In genomic region chr1:183461350-183461749, GRCh38 we compare ENCODE assay signal across 14 cellular contexts. TPM values are rescaled to one million over a fixed set of nuclear protein-coding genes. Genes with fewer than 3 reads are reported as not detected.
DNase-seq lines count a peak whose midpoint lies in the region; TF ChIP-seq lines count a peak whose summit lies in the region.
"Had no signal": no experiment of that assay in that cellular context is flagged by ENCODE, and none has a peak within 500 bp of the region (broad histone marks: within the 10 kb centered on the region; RNA-seq: fewer than 3 reads in every experiment).

No MANE protein-coding gene starts in this region.

- no peak for TF ChIP-seq POLR2A in stomach (IDR thresholded peaks at IDR 0.05)

- 52 to 60% (median 58%) methylated on average over 1 of the region's 1 CpG for WGBS in stomach, 5 donors

- H3K4me2 ChIP-seq in PC-9: peak overlapping the region; percentile 63

- no peaks in the 10 kb centered on the region for H3K9me2 ChIP-seq in PC-9 (ENCODE audit: insufficient read depth)

- CTCF ChIA-PET in PC-9 (lab: Charles Lee): interaction anchor here (0.7 kb wide), 1 partner anchor 8 kb away, joined by 3 read pairs; no protein-coding TSS in a partner anchor

- peak overlapping the region; percentile 6; the same call in 1 of the 2 replicates for H3K4me3 ChIP-seq in PC-9
- no peak overlapping the region for H3K4me3 ChIP-seq in fibroblast of mammary gland (ENCODE audit: control insufficient read depth, low read depth, low read length)
- no peak overlapping the region for H3K4me3 ChIP-seq in stomach
- H3K4me3 ChIP-seq: skin epidermis had no signal

- no peaks in the 10 kb centered on the region for H4K20me1 ChIP-seq in PC-9 (ENCODE audit: insufficient read depth)

- H3K4me1 Mint-ChIP-seq in progenitor cell of endocrine pancreas (ENCODE audit: low read depth) (peaks cover 6% of the 10 kb centered on the region), osteocyte (ENCODE audit: unreplicated experiment) (no peaks in the 10 kb centered on the region)

- no TSS peak for BruUV-seq in PC-9 (replicated peaks; lab: Mats Ljungman, UMichigan)

- H3K79me2 ChIP-seq in PC-9 (ENCODE audit: low read depth): no peaks in the 10 kb centered on the region

- peaks cover 36% of the 10 kb centered on the region for H3K4me1 ChIP-seq in PC-9 (replicated peaks; ENCODE audit: insufficient read depth)
- H3K4me1 ChIP-seq in stomach: peaks cover 0 to 17% (median 5%) of the 10 kb centered on the region in 4 donors

- H2AFZ ChIP-seq in PC-9: peak overlapping the region; percentile 29

- no peak overlapping the region for H3K4me3 Mint-ChIP-seq in progenitor cell of endocrine pancreas (ENCODE audit: low read depth)
- no peak overlapping the region for H3K4me3 Mint-ChIP-seq in osteocyte (ENCODE audit: unreplicated experiment)

- H3K36me3 ChIP-seq in PC-9 (ENCODE audit: low read depth): no peaks in the 10 kb centered on the region
- no peaks in the 10 kb centered on the region for H3K36me3 ChIP-seq in stomach

- intact Hi-C loops in PC-9 (cut with micrococcal nuclease; ENCODE audit: unreplicated experiment): no loop called here
- intact Hi-C loops in stomach (cut with DNase I; ENCODE audit: low total_unique reads): no loop called here

- H3F3A ChIP-seq in PC-9 (ENCODE audit: insufficient read depth, low read depth): peaks cover 14% of the 10 kb centered on the region; the same call in 1 of the 2 replicates

- H3K36me3 Mint-ChIP-seq in progenitor cell of endocrine pancreas (ENCODE audit: insufficient read depth): peaks cover 2% of the 10 kb centered on the region
- no peaks in the 10 kb centered on the region for H3K36me3 Mint-ChIP-seq in osteocyte (ENCODE audit: unreplicated experiment)

- POLR2A ChIA-PET in PC-9 (lab: Charles Lee; ENCODE audit: unreplicated experiment): interaction anchor here (0.6 kb wide), 1 partner anchor 436 kb away, joined by 3 read pairs; no protein-coding TSS in a partner anchor

- TF ChIP-seq CTCF in PC-9 (conservative IDR thresholded peaks at IDR 0.05) (no peak), fibroblast of mammary gland (conservative IDR thresholded peaks at IDR 0.05; ENCODE audit: control insufficient read depth, insufficient read depth, low read depth, low read length) (no peak), progenitor cell of endocrine pancreas (IDR thresholded peaks at IDR 0.05; ENCODE audit: unreplicated experiment) (no peak), stomach (IDR thresholded peaks at IDR 0.05) (no peak), osteocyte (IDR thresholded peaks at IDR 0.05) (no peak)

- TF ChIP-seq EP300 in stomach (IDR thresholded peaks at IDR 0.05): no peak

- H3K9me3 Mint-ChIP-seq in progenitor cell of endocrine pancreas (ENCODE audit: low read depth) (no peaks in the 10 kb centered on the region), osteocyte (ENCODE audit: unreplicated experiment) (no peaks in the 10 kb centered on the region)

- H3K27ac ChIP-seq in PC-9: peak overlapping the region; percentile 90
- H3K27ac ChIP-seq in stomach: no peak overlapping the region

- DNase-seq in HCEC 1CT (peak; percentile 40), PC-9 (peak; percentile 72 to 83), fibroblast of mammary gland (ENCODE audit: low read depth) (peak; percentile 5), progenitor cell of endocrine pancreas (ENCODE audit: low spot score, unreplicated experiment) (no peak), stomach (no peak), NAMALWA (ENCODE audit: low spot score) (no peak), osteocyte (ENCODE audit: extremely low spot score, unreplicated experiment) (no peak)
- no peak for DNase-seq in stimulated activated CD4-positive, alpha-beta T cell treated with anti-CD3 and anti-CD28 coated beads, Interleukin-2, amount 100 ng/mL, for 24 hours
- DNase-seq: DMS 273 treated with DMSO at 0.1 percent for 48 hours; GOT3; NCI-H1092 treated with DMSO at 0.1 percent for 48 hours; stimulated activated CD8-positive, alpha-beta memory T cell treated with anti-CD3 and anti-CD28 coated beads, Interleukin-4, amount 100 ng/mL, for 48 hours had no signal

- H3K9me3 ChIP-seq in PC-9 (ENCODE audit: insufficient read depth, low read depth) (peaks cover 3% of the 10 kb centered on the region; the same call in 1 of the 2 replicates), stomach (no peaks in the 10 kb centered on the region)

- H3K27me3 Mint-ChIP-seq in progenitor cell of endocrine pancreas (no peaks in the 10 kb centered on the region), osteocyte (ENCODE audit: unreplicated experiment) (peaks cover 30% of the 10 kb centered on the region)

- H3K27me3 ChIP-seq in PC-9 (ENCODE audit: insufficient read depth, low read depth) (no peaks in the 10 kb centered on the region), stomach (peaks cover 0 to 17% (median 0%) of the 10 kb centered on the region in 3 donors)

- H3K27ac Mint-ChIP-seq in progenitor cell of endocrine pancreas: peak overlapping the region; percentile 36
- no peak overlapping the region for H3K27ac Mint-ChIP-seq in osteocyte (ENCODE audit: unreplicated experiment)

RNA-seq across cellular contexts. Expression of gene SMG7, which starts 10.9 kb away (rescaled TPM):
- 56.0 and 72.9 TPM in 2 replicates for total RNA-seq in PC-9 (2021)
- 71.8 and 75.8 TPM in 2 replicates for total RNA-seq in progenitor cell of endocrine pancreas
- total RNA-seq in stomach: 10 to 100 TPM; 27.0 to 44.9 (median 33.5) TPM
- polyA plus RNA-seq in stomach: 10 to 100 TPM; 13.4 to 17.4 (median 13.6) TPM
- total RNA-seq in osteocyte: 38.3 and 41.4 TPM in 2 replicates

RNA-seq across cellular contexts. Expression of gene NMNAT2, which starts 43.2 kb away (rescaled TPM):
- total RNA-seq in PC-9 (2021): 22.5 and 29.2 TPM in 2 replicates
- 3.1 and 3.3 TPM in 2 replicates for total RNA-seq in progenitor cell of endocrine pancreas
- total RNA-seq in stomach: 1 to 10 TPM in 2 of 5 donors, under 1 TPM in 2, not detected in 1; 0.45 to 1.3 (median 0.87) TPM
- polyA plus RNA-seq in stomach: under 1 TPM in 2 of 3 donors, not detected in 1; 0.06 to 0.13 TPM
- 1.1 and 2.2 TPM in 2 replicates for total RNA-seq in osteocyte
- total RNA-seq: mononuclear cell had no signal

Comparison
In these comparisons a context has a peak if more than half of its experiments do, and no peak if none do; other contexts are left out.
1. DNase-seq: peak in HCEC 1CT (single experiment), PC-9 (2 of 2) and fibroblast of mammary gland (single experiment); none in progenitor cell of endocrine pancreas (single experiment), stomach (single experiment), stimulated activated CD4-positive, alpha-beta T cell treated with anti-CD3 and anti-CD28 coated beads, Interleukin-2, amount 100 ng/mL, for 24 hours (0 of 2), NAMALWA (single experiment) and osteocyte (single experiment).